In the genomic region with DNA sequence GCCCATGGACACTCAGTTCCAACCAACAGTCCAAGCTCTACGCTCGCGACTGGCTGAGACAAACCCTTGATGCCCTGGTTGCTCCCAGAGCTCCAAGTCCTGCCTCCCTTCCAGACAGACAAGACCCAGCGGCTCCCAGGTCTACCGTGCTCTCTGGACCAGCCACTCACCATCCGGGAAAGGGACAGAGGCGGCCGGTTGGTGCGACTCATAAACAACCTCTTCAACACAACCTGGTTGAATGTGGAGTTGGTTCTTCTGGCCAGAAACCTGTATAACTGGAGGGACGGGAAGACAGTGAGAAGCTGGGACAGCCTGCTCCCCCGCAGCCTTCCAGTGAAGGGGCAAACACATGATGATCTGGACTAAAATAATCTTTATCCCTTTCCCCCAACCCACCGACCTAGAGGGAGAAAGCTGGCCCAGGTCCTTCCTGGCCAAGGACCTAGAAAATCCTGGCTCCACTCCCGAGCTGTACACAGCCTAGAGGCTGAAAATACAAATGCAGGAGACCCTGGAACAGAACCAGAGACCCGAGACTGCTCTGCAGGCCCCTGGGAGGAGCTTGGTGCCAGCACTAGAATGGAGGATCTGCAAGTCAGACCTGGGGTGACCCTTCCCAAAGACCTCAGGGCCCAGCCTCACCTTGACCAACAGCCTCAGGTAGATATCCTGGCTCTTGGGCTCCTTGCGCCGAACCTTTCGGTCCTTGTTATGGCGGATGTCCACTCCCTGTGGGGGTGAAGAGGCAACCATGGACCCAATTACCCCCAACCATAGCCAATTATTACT, we compare ENCODE assay signal across 9 cellular contexts. TPM values are rescaled to one million over a fixed set of nuclear protein-coding genes. Genes with fewer than 3 reads are reported as not detected.
DNase-seq lines count a peak whose midpoint lies in the region; ATAC-seq and TF ChIP-seq lines count a peak whose summit lies in the region.
"Had no signal": no experiment of that assay in that cellular context is flagged by ENCODE, and none has a peak within 500 bp of the region (broad histone marks: within the 10 kb centered on the region; RNA-seq: fewer than 3 reads in every experiment).

No MANE protein-coding gene starts in this region.

- H3K36me3 ChIP-seq in hepatocyte (replicated peaks; ENCODE audit: insufficient read depth, low read depth) (no peaks in the 10 kb centered on the region), smooth muscle cell (ENCODE audit: low read depth) (peaks cover 3% of the 10 kb centered on the region)

- CTCF ChIA-PET in activated B cell treated with CpG ODN at 0.5 μM for 24 hours (lab: Charles Lee): interaction anchor here (1.0 to 3.2 kb wide), 2 partner anchors 8 to 283 kb away, joined by 3 to 13 read pairs; no protein-coding TSS in a partner anchor

- H3K36me3 Mint-ChIP-seq in activated B cell treated with CpG ODN at 0.5 μM for 24 hours (ENCODE audit: low read depth): peaks cover 58% of the 10 kb centered on the region

- no peaks in the 10 kb centered on the region for H3K27me3 Mint-ChIP-seq in activated B cell treated with CpG ODN at 0.5 μM for 24 hours

- H3K9ac ChIP-seq in smooth muscle cell (ENCODE audit: low read depth): peak overlapping the region; percentile 97

- no peak for TF ChIP-seq CTCF in activated B cell treated with CpG ODN at 0.5 μM for 24 hours (IDR thresholded peaks at IDR 0.05)
- TF ChIP-seq CTCF in hepatocyte (IDR thresholded peaks at IDR 0.05; ENCODE audit: poor library complexity): no peak
- TF ChIP-seq CTCF in smooth muscle cell (IDR thresholded peaks at IDR 0.05; ENCODE audit: borderline replicate concordance, insufficient read depth, poor library complexity, severe bottlenecking): no peak

- H3K79me2 ChIP-seq in hepatocyte (peaks cover 40% of the 10 kb centered on the region), smooth muscle cell (ENCODE audit: low read depth) (peaks cover 27% of the 10 kb centered on the region)

- H3K4me1 Mint-ChIP-seq in activated B cell treated with CpG ODN at 0.5 μM for 24 hours: peaks cover 48% of the 10 kb centered on the region

- intact Hi-C loops in activated B cell treated with CpG ODN at 0.5 μM for 24 hours (cut with micrococcal nuclease) (no loop called here), head of caudate nucleus (cut with DNase I) (no loop called here)

- ATAC-seq in activated B cell treated with CpG ODN at 0.5 μM for 24 hours (ENCODE audit: low read depth): no peak

- H4K20me1 ChIP-seq in hepatocyte (ENCODE audit: insufficient read depth, poor library complexity, severe bottlenecking): peaks cover 34% of the 10 kb centered on the region
- peaks cover 41% of the 10 kb centered on the region for H4K20me1 ChIP-seq in smooth muscle cell (ENCODE audit: low read depth)

- DNase-seq in DMS 273 (lab: John Stamatoyannopoulos, UW; ENCODE audit: unreplicated experiment) (peak; percentile 52), DMS 273 treated with DMSO at 0.1 percent for 48 hours (lab: John Stamatoyannopoulos, UW) (no peak), activated B cell treated with CpG ODN at 0.5 μM for 24 hours (no peak), hepatocyte (ENCODE audit: low spot score) (peak; percentile 14), smooth muscle cell (lab: John Stamatoyannopoulos, UW; ENCODE audit: unreplicated experiment) (no peak), DMS114 treated with DMSO at 0.1 percent for 48 hours (lab: John Stamatoyannopoulos, UW; ENCODE audit: unreplicated experiment) (no peak), mucosa of gallbladder (ENCODE audit: low spot score) (no peak), head of caudate nucleus (no peak)
- DNase-seq: 8988T had no signal

- peak overlapping the region; percentile 97 for H3K27ac Mint-ChIP-seq in activated B cell treated with CpG ODN at 0.5 μM for 24 hours

- WGBS in hepatocyte (ENCODE audit: low lambda C conversion rate, missing lambda C conversion rate): 77% methylated on average over 18 of the region's 18 CpGs
- 85% methylated on average over 18 of the region's 18 CpGs for WGBS in smooth muscle cell (ENCODE audit: low lambda C conversion rate)

- H2AFZ ChIP-seq in hepatocyte (no peak overlapping the region), smooth muscle cell (ENCODE audit: low read depth) (no peak overlapping the region)

- no peaks in the 10 kb centered on the region for H3K9me2 ChIP-seq in hepatocyte (replicated peaks; ENCODE audit: insufficient read depth)

- H3F3A ChIP-seq in smooth muscle cell (ENCODE audit: low read depth): peaks cover 21% of the 10 kb centered on the region

- H3K4me3 Mint-ChIP-seq in activated B cell treated with CpG ODN at 0.5 μM for 24 hours: peak overlapping the region; percentile 98

- H3K4me2 ChIP-seq in hepatocyte: peak overlapping the region; percentile 99
- H3K4me2 ChIP-seq in smooth muscle cell: peak overlapping the region; percentile 91

- POLR2A ChIA-PET in activated B cell treated with CpG ODN at 0.5 μM for 24 hours (lab: Charles Lee): interaction anchor here (0.6 to 3.3 kb wide), 8 partner anchors 8 to 879 kb away, joined by 3 to 22 read pairs (median 5); a partner anchor contains a TSS

- H3K9me3 Mint-ChIP-seq in activated B cell treated with CpG ODN at 0.5 μM for 24 hours: no peaks in the 10 kb centered on the region

- peak overlapping the region; percentile 86 for H3K27ac ChIP-seq in hepatocyte
- H3K27ac ChIP-seq in smooth muscle cell (ENCODE audit: low read depth): peak overlapping the region; percentile 79

- H3K4me3 ChIP-seq in hepatocyte (peak overlapping the region; percentile 61), smooth muscle cell (peak overlapping the region; percentile 93)

- H3K4me1 ChIP-seq in hepatocyte (ENCODE audit: insufficient read depth): peaks cover 29% of the 10 kb centered on the region
- peaks cover 21% of the 10 kb centered on the region for H3K4me1 ChIP-seq in smooth muscle cell (ENCODE audit: low read depth)

- H3K27me3 ChIP-seq in hepatocyte (no peaks in the 10 kb centered on the region), smooth muscle cell (ENCODE audit: low read depth) (no peaks in the 10 kb centered on the region)

- no peaks in the 10 kb centered on the region for H3K9me3 ChIP-seq in hepatocyte (ENCODE audit: low read depth)
- H3K9me3 ChIP-seq in smooth muscle cell (replicated peaks; ENCODE audit: low read depth): no peaks in the 10 kb centered on the region

RNA-seq across cellular contexts. Expression of a gene that starts 1.6 kb away (rescaled TPM):
- 2,427 and 2,762 TPM in 2 replicates for total RNA-seq in activated B cell treated with CpG ODN at 0.5 μM for 24 hours
- 1,372 and 1,462 TPM in 2 replicates for total RNA-seq in hepatocyte
- 616 and 623 TPM in 2 replicates for polyA plus RNA-seq in hepatocyte
- total RNA-seq in smooth muscle cell: 1,279 and 1,519 TPM in 2 replicates
- 666 and 762 TPM in 2 replicates for polyA plus RNA-seq in smooth muscle cell
- 1,057 TPM for total RNA-seq in mucosa of gallbladder

RNA-seq across cellular contexts. Expression of a gene that starts 2.0 kb away (rescaled TPM):
- total RNA-seq in activated B cell treated with CpG ODN at 0.5 μM for 24 hours (38.2 and 48.5 TPM in 2 replicates), hepatocyte (45.2 and 56.7 TPM in 2 replicates), smooth muscle cell (4.0 and 8.2 TPM in 2 replicates), mucosa of gallbladder (51.8 TPM)
- polyA plus RNA-seq in hepatocyte (39.4 and 48.2 TPM in 2 replicates), smooth muscle cell (9.3 and 13.8 TPM in 2 replicates)

RNA-seq across cellular contexts. Expression of a gene that starts 2.5 kb away (rescaled TPM):
- total RNA-seq in activated B cell treated with CpG ODN at 0.5 μM for 24 hours (3.5 and 5.6 TPM in 2 replicates), hepatocyte (13.8 and 22.2 TPM in 2 replicates), smooth muscle cell (0.49 and 0.72 TPM in 2 replicates), mucosa of gallbladder (143 TPM)
- polyA plus RNA-seq in hepatocyte (12.4 and 16.1 TPM in 2 replicates), smooth muscle cell (0.49 and 2.0 TPM in 2 replicates)

RNA-seq across cellular contexts. Expression of a gene that starts 10.8 kb away (rescaled TPM):
- total RNA-seq in activated B cell treated with CpG ODN at 0.5 μM for 24 hours (not detected in 2 replicates), hepatocyte (not detected in 2 replicates), smooth muscle cell (not detected in 2 replicates), mucosa of gallbladder (not detected)
- polyA plus RNA-seq in hepatocyte (0.30 TPM in 1 of 2 replicates, not detected in the other), smooth muscle cell (0.43 TPM in 1 of 2 replicates, not detected in the other)

RNA-seq across cellular contexts. Expression of a gene that starts 19.8 kb away (rescaled TPM):
- total RNA-seq in activated B cell treated with CpG ODN at 0.5 μM for 24 hours (8.7 and 9.2 TPM in 2 replicates), hepatocyte (3.9 and 5.4 TPM in 2 replicates), smooth muscle cell (3.5 and 4.5 TPM in 2 replicates), mucosa of gallbladder (39.9 TPM)
- polyA plus RNA-seq in hepatocyte (11.8 and 20.4 TPM in 2 replicates), smooth muscle cell (6.9 and 11.3 TPM in 2 replicates)

Comparison
In these comparisons a context has a peak if more than half of its experiments do, and no peak if none do; other contexts are left out.
1. DNase-seq: peak in DMS 273 (single experiment) and hepatocyte (single experiment); none in DMS 273 treated with DMSO at 0.1 percent for 48 hours (single experiment), activated B cell treated with CpG ODN at 0.5 μM for 24 hours (single experiment), smooth muscle cell (single experiment), DMS114 treated with DMSO at 0.1 percent for 48 hours (single experiment), mucosa of gallbladder (single experiment) and head of caudate nucleus (0 of 42).